Comparison of ENCODE assay signal across 1 cellular context in the genomic region with DNA sequence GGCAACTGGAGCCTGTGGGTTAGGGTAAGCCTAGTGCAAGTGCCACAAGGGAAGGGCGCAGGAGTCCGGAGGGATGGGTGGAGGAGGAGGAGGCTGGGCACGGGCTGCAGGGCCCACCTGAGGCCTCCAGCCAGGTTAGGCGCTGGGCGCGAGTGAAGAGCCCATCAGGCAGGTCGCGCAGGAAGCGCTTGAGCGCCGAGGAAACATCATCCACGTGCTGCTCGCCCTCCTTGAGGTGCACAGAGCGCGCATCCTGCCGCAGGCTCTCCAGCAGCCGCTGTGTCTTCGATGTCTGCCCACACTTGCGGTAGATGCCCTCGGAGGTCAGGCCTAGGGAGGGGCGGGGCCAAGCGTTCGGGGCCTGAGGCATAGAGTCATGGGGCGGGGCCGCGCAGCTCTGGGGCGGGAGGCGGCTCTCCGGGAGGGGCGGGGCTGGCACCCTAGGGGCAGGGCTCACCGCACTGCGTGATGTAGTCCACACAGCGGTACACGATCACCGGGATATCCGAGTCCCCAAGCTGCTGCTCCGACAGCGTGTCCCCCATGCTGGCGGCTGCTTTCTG.
TF ChIP-seq lines count a peak whose summit lies in the region.

No MANE protein-coding gene starts in this region.

TF ChIP-seq in GM12878, 131 proteins besides CTCF, POLR2A, EP300 and RAD21:
- TF ChIP-seq WRNIP1 (IDR thresholded peaks at IDR 0.05; ENCODE audit: borderline replicate concordance, low read depth, low read length), result no peak
- no peak for TF ChIP-seq NRF1 (conservative IDR thresholded peaks at IDR 0.05; ENCODE audit: low read depth, low read length)
- no peak for TF ChIP-seq CHD4 (IDR thresholded peaks at IDR 0.05)
- no peak for TF ChIP-seq CEBPB (IDR thresholded peaks at IDR 0.05; ENCODE audit: borderline replicate concordance in 1 of 2, low read depth in 2 of 2, low read length in 2 of 2)
- no peak for TF ChIP-seq ZNF207 (IDR thresholded peaks at IDR 0.05; ENCODE audit: borderline replicate concordance)
- TF ChIP-seq LARP7 (IDR thresholded peaks at IDR 0.05), result no peak
- TF ChIP-seq, protein P1, sequence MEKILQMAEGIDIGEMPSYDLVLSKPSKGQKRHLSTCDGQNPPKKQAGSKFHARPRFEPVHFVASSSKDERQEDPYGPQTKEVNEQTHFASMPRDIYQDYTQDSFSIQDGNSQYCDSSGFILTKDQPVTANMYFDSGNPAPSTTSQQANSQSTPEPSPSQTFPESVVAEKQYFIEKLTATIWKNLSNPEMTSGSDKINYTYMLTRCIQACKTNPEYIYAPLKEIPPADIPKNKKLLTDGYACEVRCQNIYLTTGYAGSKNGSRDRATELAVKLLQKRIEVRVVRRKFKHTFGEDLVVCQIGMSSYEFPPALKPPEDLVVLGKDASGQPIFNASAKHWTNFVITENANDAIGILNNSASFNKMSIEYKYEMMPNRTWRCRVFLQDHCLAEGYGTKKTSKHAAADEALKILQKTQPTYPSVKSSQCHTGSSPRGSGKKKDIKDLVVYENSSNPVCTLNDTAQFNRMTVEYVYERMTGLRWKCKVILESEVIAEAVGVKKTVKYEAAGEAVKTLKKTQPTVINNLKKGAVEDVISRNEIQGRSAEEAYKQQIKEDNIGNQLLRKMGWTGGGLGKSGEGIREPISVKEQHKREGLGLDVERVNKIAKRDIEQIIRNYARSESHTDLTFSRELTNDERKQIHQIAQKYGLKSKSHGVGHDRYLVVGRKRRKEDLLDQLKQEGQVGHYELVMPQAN (conservative IDR thresholded peaks at IDR 0.05), result no peak
- TF ChIP-seq SMAD1 (IDR thresholded peaks at IDR 0.05; ENCODE audit: low read depth, partially characterized antibody), result no peak
- no peak for TF ChIP-seq HDAC6 (IDR thresholded peaks at IDR 0.05; ENCODE audit: unreplicated experiment)
- no peak for TF ChIP-seq POLR2AphosphoS2 (IDR thresholded peaks at IDR 0.05; ENCODE audit: low read depth, low read length)
- TF ChIP-seq BHLHE40 (IDR thresholded peaks at IDR 0.05; ENCODE audit: borderline replicate concordance in 1 of 2, low read depth in 2 of 2, low read length in 1 of 2), result no peak
- no peak for TF ChIP-seq CBX3 (IDR thresholded peaks at IDR 0.05; ENCODE audit: borderline replicate concordance, low read depth)
- TF ChIP-seq FOXM1 (IDR thresholded peaks at IDR 0.05; ENCODE audit: low read depth, low read length), result no peak
